ENCODE assay signal across 18 cellular contexts in genomic region chr4:19983072-19983471, GRCh38.
DNase-seq lines count a peak whose midpoint lies in the region; ATAC-seq, FAIRE-seq and TF ChIP-seq lines count a peak whose summit lies in the region.
"Had no signal": no experiment of that assay in that cellular context is flagged by ENCODE, and none has a peak within 500 bp of the region (broad histone marks: within the 10 kb centered on the region; RNA-seq: fewer than 3 reads in every experiment).

No MANE protein-coding gene starts in this region.

- H2AFZ ChIP-seq in endothelial cell of umbilical vein (ENCODE audit: low read depth, low read length) (peak overlapping the region; percentile 9), osteoblast (ENCODE audit: low read length) (peak overlapping the region; percentile 40)

- H3K4me3 ChIP-seq in endothelial cell of umbilical vein (replicated peaks in 1 of 3; ENCODE audit: insufficient read depth in 1 of 3, low read depth in 1 of 3, low read length in 3 of 3) (no peak overlapping the region), osteoblast (ENCODE audit: insufficient read depth, low read length) (no peak overlapping the region), aorta (ENCODE audit: low read length in 2 of 2) (no peak overlapping the region), BE2C (ENCODE audit: low read depth, low read length) (no peak overlapping the region)
- H3K4me3 ChIP-seq: psoas muscle had no signal

- H3K79me2 ChIP-seq in endothelial cell of umbilical vein (ENCODE audit: control insufficient read depth, insufficient read depth, low read length) (no peaks in the 10 kb centered on the region), osteoblast (ENCODE audit: insufficient read depth, low read length) (no peaks in the 10 kb centered on the region)

- DNase-seq in EH (ENCODE audit: low read depth) (peak; percentile 95), RPMI7951 (ENCODE audit: low read depth) (peak; percentile 29), endothelial cell of umbilical vein (ENCODE audit: low read depth, low spot score) (peak; percentile 90), osteoblast (ENCODE audit: insufficient read length, low spot score, missing footprints) (no peak), aorta (no peak), BE2C (no peak)
- DNase-seq: activated CD4-positive, alpha-beta memory T cell treated with anti-CD3 and anti-CD28 coated beads for 36 hours; activated effector memory CD4-positive, alpha-beta T cell treated with Interleukin-2 at 50 U/mL for 16 hours; CD4-positive, CD25-positive, alpha-beta regulatory T cell; GDM1; NCI-H1436 treated with DMSO at 0.1 percent for 48 hours; NCI-H524 treated with DMSO at 0.1 percent for 48 hours; psoas muscle; stimulated activated naive CD4-positive, alpha-beta T cell treated with Interleukin-2 at 50 U/mL for 16 hours; T-helper 9 cell had no signal

- no peaks in the 10 kb centered on the region for H3K36me3 ChIP-seq in endothelial cell of umbilical vein (ENCODE audit: control insufficient read depth in 2 of 2, extremely low read depth in 1 of 2, insufficient read depth in 2 of 2, low read length in 2 of 2)
- H3K36me3 ChIP-seq in osteoblast (ENCODE audit: insufficient read depth, low read length) = no peaks in the 10 kb centered on the region
- H3K36me3 ChIP-seq in aorta (ENCODE audit: control insufficient read depth in 1 of 2, insufficient read depth in 2 of 2, low read length in 1 of 2) = no peaks in the 10 kb centered on the region
- no peaks in the 10 kb centered on the region for H3K36me3 ChIP-seq in BE2C

- no peaks in the 10 kb centered on the region for H4K20me1 ChIP-seq in endothelial cell of umbilical vein (replicated peaks; ENCODE audit: control insufficient read depth, extremely low read depth, insufficient read depth, low read length)
- H4K20me1 ChIP-seq in osteoblast (ENCODE audit: insufficient read depth, low read length) = no peaks in the 10 kb centered on the region

- peak overlapping the region; percentile 64 for H3K9ac ChIP-seq in endothelial cell of umbilical vein (replicated peaks; ENCODE audit: extremely low read depth, insufficient read depth, low read length)

- H3K4me2 ChIP-seq in endothelial cell of umbilical vein (ENCODE audit: insufficient read depth, low read length) = peak overlapping the region; percentile 37
- peak overlapping the region; percentile 60 for H3K4me2 ChIP-seq in osteoblast (ENCODE audit: insufficient read depth, low read length)

- ATAC-seq in HG03460 (IDR thresholded peaks at IDR 0.05; ENCODE audit: unreplicated experiment) (no peak), aorta (ENCODE audit: low FRiP score) (no peak), GM18519 (IDR thresholded peaks at IDR 0.05; ENCODE audit: low FRiP score, unreplicated experiment) (no peak)
- ATAC-seq: psoas muscle had no signal

- dilution Hi-C loops in endothelial cell of umbilical vein (cut with MboI; ENCODE audit: extremely low pct_ligation_motif_present, low sequenced_read_pairs) = no loop called here

- BruUV-seq in endothelial cell of umbilical vein (replicated peaks; lab: Mats Ljungman, UMichigan) = no TSS peak

- H3K27me3 ChIP-seq in endothelial cell of umbilical vein (ENCODE audit: control insufficient read depth in 2 of 2, insufficient read depth in 2 of 2, low read length in 2 of 2) (no peaks in the 10 kb centered on the region), osteoblast (ENCODE audit: insufficient read depth, low read length) (no peaks in the 10 kb centered on the region), aorta (ENCODE audit: control insufficient read depth in 1 of 2, insufficient read depth in 2 of 2, low read length in 1 of 2) (no peaks in the 10 kb centered on the region), BE2C (no peaks in the 10 kb centered on the region)

- peaks cover 25% of the 10 kb centered on the region for H3K4me1 ChIP-seq in endothelial cell of umbilical vein (ENCODE audit: control insufficient read depth, extremely low read depth, insufficient read depth, low read length)
- H3K4me1 ChIP-seq in osteoblast (ENCODE audit: insufficient read depth, low read length) = peaks cover 27% of the 10 kb centered on the region
- H3K4me1 ChIP-seq in aorta (ENCODE audit: control insufficient read depth in 1 of 2, insufficient read depth in 2 of 2, low read length in 2 of 2) = no peaks in the 10 kb centered on the region
- H3K4me1 ChIP-seq in BE2C = no peaks in the 10 kb centered on the region
- H3K4me1 ChIP-seq: psoas muscle had no signal

- POLR2A ChIA-PET in endothelial cell of umbilical vein (lab: Charles Lee) = no interaction called here

- CTCF ChIA-PET in endothelial cell of umbilical vein (lab: Charles Lee) = interaction anchor here (1.4 to 1.8 kb wide), 2 partner anchors 12 to 265 kb away, joined by 4 to 9 read pairs; no protein-coding TSS in a partner anchor

- peak; percentile 92 for FAIRE-seq in endothelial cell of umbilical vein (lab: Jason Lieb, UNC)
- FAIRE-seq: frontal cortex had no signal

- WGBS in aorta, 2 donors = 25 to 32% methylated on average over 3 of the region's 3 CpGs

- TF ChIP-seq POLR2A in endothelial cell of umbilical vein (IDR thresholded peaks at IDR 0.05; ENCODE audit: low read depth, low read length) = peak; percentile 19

- H3K9me1 ChIP-seq in endothelial cell of umbilical vein (replicated peaks; ENCODE audit: control insufficient read depth, extremely low read depth, insufficient read depth, low read length) = no peaks in the 10 kb centered on the region

- TF ChIP-seq CTCF in endothelial cell of umbilical vein (IDR thresholded peaks at IDR 0.05; ENCODE audit: extremely low read depth in 1 of 2, insufficient read depth in 1 of 2, low read depth in 1 of 2, low read length in 2 of 2) (no peak), osteoblast (IDR thresholded peaks at IDR 0.05; ENCODE audit: extremely low read depth, low read depth, low read length) (no peak), BE2C (IDR thresholded peaks at IDR 0.05; ENCODE audit: low read depth, low read length) (no peak)

- H3K9me3 ChIP-seq in endothelial cell of umbilical vein (replicated peaks; ENCODE audit: control insufficient read depth, insufficient read depth, low read length) = no peaks in the 10 kb centered on the region
- H3K9me3 ChIP-seq in osteoblast (ENCODE audit: low read depth, low read length) = no peaks in the 10 kb centered on the region
- H3K9me3 ChIP-seq in aorta (ENCODE audit: control insufficient read depth, low read length) = peaks cover 1% of the 10 kb centered on the region
- no peaks in the 10 kb centered on the region for H3K9me3 ChIP-seq in BE2C

- intact Hi-C loops in endothelial cell of umbilical vein (cut with micrococcal nuclease) = loop anchor here (1.0 to 5.0 kb wide), 6 partner anchors 60 to 268 kb away; partner anchors contain the start of gene SLIT2
- intact Hi-C loops in aorta (cut with DNase I) = no loop called here

- H3K27ac ChIP-seq in endothelial cell of umbilical vein (ENCODE audit: insufficient read depth, low read depth, low read length) = peak overlapping the region; percentile 85
- H3K27ac ChIP-seq in osteoblast (ENCODE audit: low read depth, low read length) = peak overlapping the region; percentile 86
- H3K27ac ChIP-seq in aorta (ENCODE audit: low read depth in 1 of 2, low read length in 2 of 2) = no peak overlapping the region
- H3K27ac ChIP-seq: psoas muscle had no signal

TF ChIP-seq in endothelial cell of umbilical vein, 7 proteins besides CTCF, POLR2A, EP300 and RAD21:
- TF ChIP-seq JUN (IDR thresholded peaks at IDR 0.05; ENCODE audit: borderline replicate concordance, insufficient read depth, insufficient read length, low read depth) (peak; percentile 70), EZH2 (IDR thresholded peaks at IDR 0.05; ENCODE audit: borderline replicate concordance, low read depth, low read length, severe bottlenecking) (no peak), FOS (IDR thresholded peaks at IDR 0.05; ENCODE audit: borderline replicate concordance, insufficient read depth, low read length) (peak; percentile 39)

Comparison
In these comparisons a context has a peak if more than half of its experiments do, and no peak if none do; other contexts are left out.
1. DNase-seq: peak in EH (single experiment), RPMI7951 (single experiment) and endothelial cell of umbilical vein (single experiment); none in osteoblast (single experiment), aorta (0 of 2) and BE2C (single experiment).
2. H3K27ac ChIP-seq: peak in endothelial cell of umbilical vein (single experiment) and osteoblast (single experiment); none in aorta (0 of 2).